Comparison of ENCODE assay signal across 26 cellular contexts in genomic region chr1:19328486-19328885, GRCh38.
"Had no signal": no experiment of that assay in that cellular context is flagged by ENCODE, and none has a peak within 500 bp of the region (broad histone marks: within the 10 kb centered on the region; RNA-seq: fewer than 3 reads in every experiment).

No MANE protein-coding gene starts in this region.

- H3K4me3 ChIP-seq: coronary artery, esophagus muscularis mucosa, heart right ventricle, lung, right atrium auricular region, sigmoid colon, testis, tibial artery had no signal

- H3K9me3 ChIP-seq: esophagus muscularis mucosa, heart right ventricle, neutrophil, right atrium auricular region, sigmoid colon, testis, tibial artery had no signal

- H3K27ac ChIP-seq: coronary artery, esophagus muscularis mucosa, heart right ventricle, neutrophil, parathyroid adenoma, right atrium auricular region, sigmoid colon, testis, tibial artery had no signal

- H3K4me1 ChIP-seq: esophagus muscularis mucosa, heart right ventricle, parathyroid adenoma, right atrium auricular region, sigmoid colon, testis, tibial artery had no signal

- FAIRE-seq: endothelial cell of umbilical vein, islet of Langerhans, urothelium cell line had no signal

- H3K79me2 ChIP-seq: parathyroid adenoma had no signal

- H3K9ac ChIP-seq: parathyroid adenoma had no signal

- ATAC-seq: heart right ventricle; left colon; left ventricle myocardium superior; natural killer cell; stimulated activated effector memory CD8-positive, alpha-beta T cell treated with anti-CD3 and anti-CD28 coated beads, Interleukin-12 subunit alpha, Interleukin-12 subunit beta, amount 100 ng/mL, for 72 hours; stimulated activated naive CD8-positive, alpha-beta T cell treated with anti-CD3 and anti-CD28 coated beads, Interleukin-15, Interleukin-2, amounts not matched to agents 100 U/mL and 50 U/mL, for 24 hours had no signal

- DNase-seq: dermis blood vessel endothelial cell; effector memory CD4-positive, alpha-beta T cell; foreskin melanocyte; glutamatergic neuron; heart right ventricle; hippocampal formation; left colon; natural killer cell; sigmoid colon; stimulated activated CD4-positive, alpha-beta T cell treated with anti-CD3 and anti-CD28 coated beads, Interleukin-2, amount 100 ng/mL, for 24 hours; stimulated activated CD4-positive, alpha-beta T cell treated with anti-CD3 and anti-CD28 coated beads, Interleukin-4, amount 100 ng/mL, for 24 hours; stimulated activated naive CD8-positive, alpha-beta T cell treated with anti-CD3 and anti-CD28 coated beads, Interleukin-15, Interleukin-2, amounts not matched to agents 100 U/mL and 50 U/mL, for 24 hours; substantia nigra; testis; tibial artery had no signal

- H2AFZ ChIP-seq: parathyroid adenoma had no signal

- H3K27me3 ChIP-seq: esophagus muscularis mucosa, heart right ventricle, neutrophil, right atrium auricular region, sigmoid colon, testis, tibial artery had no signal
